In genomic region chr5:76337949-76338589, GRCh38 we compare ENCODE assay signal across 9 cellular contexts.
DNase-seq lines count a peak whose midpoint lies in the region; ATAC-seq and FAIRE-seq lines count a peak whose summit lies in the region.
"Had no signal": no experiment of that assay in that cellular context is flagged by ENCODE, and none has a peak within 500 bp of the region (broad histone marks: within the 10 kb centered on the region; RNA-seq: fewer than 3 reads in every experiment).

No MANE protein-coding gene starts in this region.

- no peaks in the 10 kb centered on the region for H3K27me3 ChIP-seq in BLaER1
- H3K27me3 ChIP-seq in small intestine (ENCODE audit: control insufficient read depth in 2 of 2, insufficient read depth in 2 of 2, low read length in 2 of 2), result no peaks in the 10 kb centered on the region

- H3K27ac Mint-ChIP-seq in activated T-cell treated with anti-CD3 and anti-CD28 coated beads, Interleukin-2, amount 50 U/mL, for 72 hours, result no peak overlapping the region
- H3K27ac Mint-ChIP-seq: IgD-negative memory B cell had no signal

- H3K9me3 Mint-ChIP-seq in activated T-cell treated with anti-CD3 and anti-CD28 coated beads, Interleukin-2, amount 50 U/mL, for 72 hours, result no peaks in the 10 kb centered on the region
- H3K9me3 Mint-ChIP-seq: IgD-negative memory B cell had no signal

- no peaks in the 10 kb centered on the region for H4K20me1 ChIP-seq in BLaER1

- H3K4me1 Mint-ChIP-seq in activated T-cell treated with anti-CD3 and anti-CD28 coated beads, Interleukin-2, amount 50 U/mL, for 72 hours (ENCODE audit: low read depth), result peaks cover 18% of the 10 kb centered on the region

- H3K4me3 Mint-ChIP-seq in activated T-cell treated with anti-CD3 and anti-CD28 coated beads, Interleukin-2, amount 50 U/mL, for 72 hours, result no peak overlapping the region
- H3K4me3 Mint-ChIP-seq: IgD-negative memory B cell had no signal

- no peak overlapping the region for H3K4me3 ChIP-seq in BLaER1
- H3K4me3 ChIP-seq in small intestine (ENCODE audit: low read depth in 1 of 2, low read length in 2 of 2), result no peak overlapping the region

- no peaks in the 10 kb centered on the region for H3K36me3 Mint-ChIP-seq in activated T-cell treated with anti-CD3 and anti-CD28 coated beads, Interleukin-2, amount 50 U/mL, for 72 hours (ENCODE audit: insufficient read depth in 2 of 2)
- H3K36me3 Mint-ChIP-seq: IgD-negative memory B cell had no signal

- WGBS in small intestine, 3 donors, result 0 to 6% (median 4%) methylated on average over 1 of the region's 1 CpG

- H3K27me3 Mint-ChIP-seq in activated T-cell treated with anti-CD3 and anti-CD28 coated beads, Interleukin-2, amount 50 U/mL, for 72 hours (ENCODE audit: low read depth), result no peaks in the 10 kb centered on the region

- H3K36me3 ChIP-seq in BLaER1 (no peaks in the 10 kb centered on the region), small intestine (ENCODE audit: control insufficient read depth in 2 of 2, insufficient read depth in 2 of 2, low read length in 2 of 2) (no peaks in the 10 kb centered on the region)

- no peak for FAIRE-seq in small intestine (lab: Jason Lieb, UNC)

- no peak overlapping the region for H3K9ac ChIP-seq in BLaER1

- H3K9me3 ChIP-seq in BLaER1 (peaks cover 22% of the 10 kb centered on the region), small intestine (ENCODE audit: control insufficient read depth, low read depth) (no peaks in the 10 kb centered on the region)

- DNase-seq in NCI-H82 treated with DMSO at 0.1 percent for 48 hours (lab: John Stamatoyannopoulos, UW; ENCODE audit: unreplicated experiment) (peak; percentile 45), glomerular endothelial cell (ENCODE audit: extremely low read depth, low read depth, low spot score) (peak; percentile 5), small intestine (peak; percentile 94), NCI-H2107 (lab: John Stamatoyannopoulos, UW) (no peak)
- DNase-seq in activated T-cell treated with anti-CD3 and anti-CD28 coated beads, Interleukin-2, amount 50 U/mL, for 72 hours, result peak; percentile 31 to 45

- H3K27ac ChIP-seq in BLaER1 (no peak overlapping the region), small intestine (ENCODE audit: low read depth in 1 of 2, low read length in 1 of 2) (peak overlapping the region; percentile 1 to 29)

- peak; percentile 58 for ATAC-seq in GM19463 (IDR thresholded peaks at IDR 0.05; ENCODE audit: unreplicated experiment)
- peak; percentile 37 to 60 for ATAC-seq in activated T-cell treated with anti-CD3 and anti-CD28 coated beads, Interleukin-2, amount 50 U/mL, for 72 hours (replicated peaks in 1 of 2)
- no peak for ATAC-seq in HG03378 (IDR thresholded peaks at IDR 0.05; ENCODE audit: unreplicated experiment)

- peak overlapping the region; percentile 34 for H3K4me2 ChIP-seq in BLaER1

- H3K4me1 ChIP-seq in BLaER1 (peaks cover 33% of the 10 kb centered on the region), small intestine (ENCODE audit: control insufficient read depth in 2 of 2, insufficient read depth in 1 of 2, low read depth in 1 of 2, low read length in 1 of 2) (peaks cover 0 to 6% of the 10 kb centered on the region in 2 donors)
